Comparison of ENCODE assay signal across 8 cellular contexts in genomic region chr4:3047464-3048286, GRCh38. TPM values are rescaled to one million over a fixed set of nuclear protein-coding genes. Genes with fewer than 3 reads are reported as not detected.
A peak's percentile ranks its signal among the peaks of the same experiment; 100 is the strongest.
DNase-seq lines count a peak whose midpoint lies in the region; ATAC-seq lines count a peak whose summit lies in the region.

No MANE protein-coding gene starts in this region.

- H3K36me3 Mint-ChIP-seq in activated CD4-positive, alpha-beta T cell treated with anti-CD3 and anti-CD28 coated beads, Interleukin-2, amount 10 ng/mL, durations not matched to agents 24 days and 14 days (ENCODE audit: low read depth) = peaks cover 6% of the 10 kb centered on the region
- H3K36me3 Mint-ChIP-seq in dendritic cell treated with granulocyte-macrophage colony-stimulating factor and Interleukin-4, amounts not matched to agents 40 ng/mL and 50 ng/mL, for 4 days (ENCODE audit: low read depth) = no peaks in the 10 kb centered on the region
- peaks cover 7% of the 10 kb centered on the region for H3K36me3 Mint-ChIP-seq in memory B cell

- ATAC-seq in HG02610 (IDR thresholded peaks at IDR 0.05; ENCODE audit: unreplicated experiment) (peak; percentile 94), memory B cell (ENCODE audit: low read depth) (peak; percentile 82)

- H3K4me3 Mint-ChIP-seq in activated CD4-positive, alpha-beta T cell treated with anti-CD3 and anti-CD28 coated beads, Interleukin-2, amount 10 ng/mL, durations not matched to agents 24 days and 14 days = peak overlapping the region; percentile 60
- H3K4me3 Mint-ChIP-seq in dendritic cell treated with granulocyte-macrophage colony-stimulating factor and Interleukin-4, amounts not matched to agents 40 ng/mL and 50 ng/mL, for 4 days = peak overlapping the region; percentile 54
- peak overlapping the region; percentile 64 for H3K4me3 Mint-ChIP-seq in memory B cell

- peaks cover 38% of the 10 kb centered on the region for H3K4me1 Mint-ChIP-seq in activated CD4-positive, alpha-beta T cell treated with anti-CD3 and anti-CD28 coated beads, Interleukin-2, amount 10 ng/mL, durations not matched to agents 24 days and 14 days
- H3K4me1 Mint-ChIP-seq in dendritic cell treated with granulocyte-macrophage colony-stimulating factor and Interleukin-4, amounts not matched to agents 40 ng/mL and 50 ng/mL, for 4 days (ENCODE audit: low read depth) = peaks cover 37% of the 10 kb centered on the region
- H3K4me1 Mint-ChIP-seq in memory B cell = peaks cover 30% of the 10 kb centered on the region

- intact Hi-C loops in activated CD4-positive, alpha-beta T cell treated with anti-CD3 and anti-CD28 coated beads, Interleukin-2, amount 10 ng/mL, durations not matched to agents 24 days and 14 days (cut with micrococcal nuclease) = loop anchor here (1.0 to 10.0 kb wide), 6 partner anchors 27 to 303 kb away; partner anchors contain the start of genes HTT and HTT-AS
- intact Hi-C loops in dendritic cell treated with granulocyte-macrophage colony-stimulating factor and Interleukin-4, amounts not matched to agents 40 ng/mL and 50 ng/mL, for 4 days (cut with micrococcal nuclease) = loop anchor here (2.0 kb wide), 1 partner anchor 31 kb away; no protein-coding TSS in a partner anchor

- H3K27ac Mint-ChIP-seq in activated CD4-positive, alpha-beta T cell treated with anti-CD3 and anti-CD28 coated beads, Interleukin-2, amount 10 ng/mL, durations not matched to agents 24 days and 14 days = peak overlapping the region; percentile 68
- H3K27ac Mint-ChIP-seq in dendritic cell treated with granulocyte-macrophage colony-stimulating factor and Interleukin-4, amounts not matched to agents 40 ng/mL and 50 ng/mL, for 4 days = no peak overlapping the region
- peak overlapping the region; percentile 95 for H3K27ac Mint-ChIP-seq in memory B cell

- peaks cover 7% of the 10 kb centered on the region for H3K9me3 Mint-ChIP-seq in activated CD4-positive, alpha-beta T cell treated with anti-CD3 and anti-CD28 coated beads, Interleukin-2, amount 10 ng/mL, durations not matched to agents 24 days and 14 days
- no peaks in the 10 kb centered on the region for H3K9me3 Mint-ChIP-seq in dendritic cell treated with granulocyte-macrophage colony-stimulating factor and Interleukin-4, amounts not matched to agents 40 ng/mL and 50 ng/mL, for 4 days
- peaks cover 3% of the 10 kb centered on the region for H3K9me3 Mint-ChIP-seq in memory B cell

- DNase-seq in NCI-H2081 (lab: John Stamatoyannopoulos, UW) (peak; percentile 75 to 84), NCI-H2081 treated with DMSO at 0.1 percent for 48 hours (lab: John Stamatoyannopoulos, UW) (no peak), NCI-H187 treated with DMSO at 0.1 percent for 48 hours (lab: John Stamatoyannopoulos, UW) (peak; percentile 38), memory B cell (ENCODE audit: low spot score in 2 of 2) (peak; percentile 70 to 85)
- DNase-seq in activated CD4-positive, alpha-beta T cell treated with anti-CD3 and anti-CD28 coated beads, Interleukin-2, amount 10 ng/mL, durations not matched to agents 24 days and 14 days = peak; percentile 95
- DNase-seq in stimulated activated CD8-positive, alpha-beta memory T cell treated with anti-CD3 and anti-CD28 coated beads, Interleukin-15, amount 100 ng/mL, for 48 hours (ENCODE audit: low read depth in 2 of 2) = peak; percentile 75 to 78

- H3K27me3 Mint-ChIP-seq in activated CD4-positive, alpha-beta T cell treated with anti-CD3 and anti-CD28 coated beads, Interleukin-2, amount 10 ng/mL, durations not matched to agents 24 days and 14 days = peaks cover 10% of the 10 kb centered on the region
- peaks cover 19% of the 10 kb centered on the region for H3K27me3 Mint-ChIP-seq in dendritic cell treated with granulocyte-macrophage colony-stimulating factor and Interleukin-4, amounts not matched to agents 40 ng/mL and 50 ng/mL, for 4 days
- H3K27me3 Mint-ChIP-seq in memory B cell = no peaks in the 10 kb centered on the region

RNA-seq across cellular contexts. Expression of gene HTT-AS, which starts 26.7 kb away (rescaled TPM):
- total RNA-seq in activated CD4-positive, alpha-beta T cell treated with anti-CD3 and anti-CD28 coated beads, Interleukin-2, amount 10 ng/mL, durations not matched to agents 24 days and 14 days = not detected in 2 replicates

RNA-seq across cellular contexts. Expression of gene HTT, which starts 26.8 kb away (rescaled TPM):
- 67.4 and 70.6 TPM in 2 replicates for total RNA-seq in activated CD4-positive, alpha-beta T cell treated with anti-CD3 and anti-CD28 coated beads, Interleukin-2, amount 10 ng/mL, durations not matched to agents 24 days and 14 days
